ENCODE assay signal across 20 cellular contexts in genomic region chr5:14954620-14955343, GRCh38.
"Had no signal": no experiment of that assay in that cellular context is flagged by ENCODE, and none has a peak within 500 bp of the region (broad histone marks: within the 10 kb centered on the region; RNA-seq: fewer than 3 reads in every experiment).

No MANE protein-coding gene starts in this region.

- H3K4me1 Mint-ChIP-seq: stimulated activated effector memory CD8-positive, alpha-beta T cell treated with anti-CD3 and anti-CD28 coated beads, Interleukin-12 subunit alpha, Interleukin-12 subunit beta, amount 100 ng/mL, for 72 hours had no signal

- H3K27ac Mint-ChIP-seq: activated T-cell treated with anti-CD3 and anti-CD28 coated beads, Interleukin-2, amount 50 U/mL, for 72 hours; memory B cell; naive thymus-derived CD8-positive, alpha-beta T cell; stimulated activated effector memory CD8-positive, alpha-beta T cell treated with anti-CD3 and anti-CD28 coated beads, Interleukin-12 subunit alpha, Interleukin-12 subunit beta, amount 100 ng/mL, for 72 hours; T-helper 17 cell had no signal

- H3K27ac ChIP-seq: ascending aorta, esophagus muscularis mucosa, prostate gland, right lobe of liver, thoracic aorta, upper lobe of right lung, VCaP had no signal

- H3K4me1 ChIP-seq: ascending aorta, esophagus muscularis mucosa, prostate gland, right lobe of liver, upper lobe of right lung had no signal

- H3K27me3 Mint-ChIP-seq: memory B cell had no signal

- ATAC-seq: activated T-cell treated with anti-CD3 and anti-CD28 coated beads, Interleukin-2, amount 50 U/mL, for 72 hours; naive thymus-derived CD8-positive, alpha-beta T cell; right lobe of liver; stimulated activated effector memory CD8-positive, alpha-beta T cell treated with anti-CD3 and anti-CD28 coated beads, Interleukin-12 subunit alpha, Interleukin-12 subunit beta, amount 100 ng/mL, for 72 hours; T-helper 17 cell; upper lobe of right lung had no signal

- H3K36me3 ChIP-seq: ascending aorta, esophagus muscularis mucosa, prostate gland, right lobe of liver, thoracic aorta, upper lobe of right lung had no signal

- H3K27me3 ChIP-seq: ascending aorta, esophagus muscularis mucosa, right lobe of liver, upper lobe of right lung had no signal

- H3K36me3 Mint-ChIP-seq: memory B cell; naive thymus-derived CD8-positive, alpha-beta T cell; stimulated activated effector memory CD8-positive, alpha-beta T cell treated with anti-CD3 and anti-CD28 coated beads, Interleukin-12 subunit alpha, Interleukin-12 subunit beta, amount 100 ng/mL, for 72 hours had no signal

- DNase-seq: activated CD4-positive, alpha-beta T cell treated with anti-CD3 and anti-CD28 coated beads, Interleukin-2, amount 50 U/mL, for 4 hours; activated effector memory CD4-positive, alpha-beta T cell treated with anti-CD3 and anti-CD28 coated beads, Interleukin-2, amount 50 U/mL, for 16 hours; activated naive CD4-positive, alpha-beta T cell treated with anti-CD3 and anti-CD28 coated beads, Interleukin-2, amount 50 U/mL, for 16 hours; activated T-cell treated with anti-CD3 and anti-CD28 coated beads, Interleukin-2, amount 50 U/mL, for 72 hours; effector CD8-positive, alpha-beta T cell; hypothalamus; kidney; naive thymus-derived CD8-positive, alpha-beta T cell; right lobe of liver; small intestine; stimulated activated CD4-positive, alpha-beta T cell treated with anti-CD3 and anti-CD28 coated beads, Interleukin-4, amount 100 ng/mL, for 24 hours; T-helper 17 cell; upper lobe of right lung had no signal

- H3K4me3 ChIP-seq: ascending aorta, esophagus muscularis mucosa, prostate gland, right lobe of liver, thoracic aorta, upper lobe of right lung had no signal

- H3K9me3 Mint-ChIP-seq: activated T-cell treated with anti-CD3 and anti-CD28 coated beads, Interleukin-2, amount 50 U/mL, for 72 hours; memory B cell; naive thymus-derived CD8-positive, alpha-beta T cell; stimulated activated effector memory CD8-positive, alpha-beta T cell treated with anti-CD3 and anti-CD28 coated beads, Interleukin-12 subunit alpha, Interleukin-12 subunit beta, amount 100 ng/mL, for 72 hours had no signal

- H3K4me3 Mint-ChIP-seq: activated T-cell treated with anti-CD3 and anti-CD28 coated beads, Interleukin-2, amount 50 U/mL, for 72 hours; memory B cell; naive thymus-derived CD8-positive, alpha-beta T cell; stimulated activated effector memory CD8-positive, alpha-beta T cell treated with anti-CD3 and anti-CD28 coated beads, Interleukin-12 subunit alpha, Interleukin-12 subunit beta, amount 100 ng/mL, for 72 hours; T-helper 17 cell had no signal

- H3K9me3 ChIP-seq: ascending aorta, esophagus muscularis mucosa, prostate gland, right lobe of liver, thoracic aorta, upper lobe of right lung had no signal
